In genomic region chr2:27606611-27607010, GRCh38 we compare ENCODE assay signal across 12 cellular contexts. TPM values are rescaled to one million over a fixed set of nuclear protein-coding genes. Genes with fewer than 3 reads are reported as not detected.
DNase-seq lines count a peak whose midpoint lies in the region; ATAC-seq, FAIRE-seq and TF ChIP-seq lines count a peak whose summit lies in the region.
"Had no signal": no experiment of that assay in that cellular context is flagged by ENCODE, and none has a peak within 500 bp of the region (broad histone marks: within the 10 kb centered on the region; RNA-seq: fewer than 3 reads in every experiment).

No MANE protein-coding gene starts in this region.

- H3K79me2 ChIP-seq in GM23248 (ENCODE audit: insufficient read depth), result peaks cover 11% of the 10 kb centered on the region; the same call in 1 of the 2 replicates
- H3K79me2 ChIP-seq in astrocyte (ENCODE audit: insufficient read depth, low read length), result peaks cover 33% of the 10 kb centered on the region

- FAIRE-seq in astrocyte (lab: Jason Lieb, UNC) (no peak), kidney (lab: Jason Lieb, UNC) (no peak)

- H3K4me1 ChIP-seq in GM23248 (ENCODE audit: insufficient read depth) (no peaks in the 10 kb centered on the region), astrocyte (ENCODE audit: insufficient read depth, low read length) (no peaks in the 10 kb centered on the region), skeletal muscle satellite cell (ENCODE audit: control insufficient read depth, insufficient read depth, low read length) (peaks cover 6% of the 10 kb centered on the region), kidney (ENCODE audit: control insufficient read depth in 1 of 2, insufficient read depth in 1 of 2, low read depth in 1 of 2, low read length in 2 of 2) (no peaks in the 10 kb centered on the region)
- H3K4me1 ChIP-seq: BLaER1 had no signal

- DNase-seq in GM23248 (peak; percentile 52), astrocyte (ENCODE audit: low read depth) (peak; percentile 51), foreskin fibroblast (peak; percentile 59 to 75), kidney (no peak)
- DNase-seq in activated naive CD4-positive, alpha-beta T cell treated with anti-CD3 and anti-CD28 coated beads, Interleukin-2, amount 10 ng/mL, durations not matched to agents 7 days and 5 days, result no peak
- DNase-seq: H7, NCI-H1694, NCI-H2107, PC-9 had no signal

- no peaks in the 10 kb centered on the region for H3K9me2 ChIP-seq in GM23248 (ENCODE audit: insufficient read depth)

- peaks cover 11% of the 10 kb centered on the region for H3F3A ChIP-seq in GM23248 (ENCODE audit: insufficient read depth)

- no peaks in the 10 kb centered on the region for H3K9me3 Mint-ChIP-seq in astrocyte (ENCODE audit: unreplicated experiment)
- H3K9me3 Mint-ChIP-seq in activated naive CD4-positive, alpha-beta T cell treated with anti-CD3 and anti-CD28 coated beads, Interleukin-2, amount 10 ng/mL, durations not matched to agents 7 days and 5 days, result no peaks in the 10 kb centered on the region

- no peak overlapping the region for H2AFZ ChIP-seq in GM23248
- no peak overlapping the region for H2AFZ ChIP-seq in astrocyte (ENCODE audit: low read depth, low read length)
- H2AFZ ChIP-seq: PC-9 had no signal

- H3K4me3 Mint-ChIP-seq in astrocyte (ENCODE audit: unreplicated experiment), result no peak overlapping the region
- no peak overlapping the region for H3K4me3 Mint-ChIP-seq in activated naive CD4-positive, alpha-beta T cell treated with anti-CD3 and anti-CD28 coated beads, Interleukin-2, amount 10 ng/mL, durations not matched to agents 7 days and 5 days

- TF ChIP-seq CTCF in astrocyte (IDR thresholded peaks at IDR 0.05; ENCODE audit: insufficient read depth, low read depth, low read length) (no peak), foreskin fibroblast (IDR thresholded peaks at IDR 0.05; ENCODE audit: low read depth, low read length) (no peak), kidney (IDR thresholded peaks at IDR 0.05; ENCODE audit: borderline replicate concordance, extremely low read depth, insufficient read depth) (no peak)

- ATAC-seq in GM19397 (IDR thresholded peaks at IDR 0.05; ENCODE audit: unreplicated experiment), result no peak

- H3K27ac ChIP-seq in GM23248 (peak overlapping the region; percentile 17; the same call in 1 of the 2 replicates), astrocyte (ENCODE audit: low read depth, low read length) (peak overlapping the region; percentile 54), kidney (ENCODE audit: low read depth in 2 of 2, low read length in 2 of 2) (no peak overlapping the region)
- H3K27ac ChIP-seq: BLaER1, PC-9 had no signal

- CTCF ChIA-PET in activated naive CD4-positive, alpha-beta T cell treated with anti-CD3 and anti-CD28 coated beads, Interleukin-2, amount 10 ng/mL, durations not matched to agents 7 days and 5 days (lab: Charles Lee), result no interaction called here

- in situ Hi-C loops in GM23248 (cut with MboI), result no loop called here

- intact Hi-C loops in kidney (cut with DNase I), result no loop called here

- no peaks in the 10 kb centered on the region for H4K20me1 ChIP-seq in GM23248 (ENCODE audit: insufficient read depth)
- H4K20me1 ChIP-seq in astrocyte (ENCODE audit: insufficient read depth, low read length), result peaks cover 18% of the 10 kb centered on the region

- H3K4me3 ChIP-seq in GM23248, result no peak overlapping the region
- H3K4me3 ChIP-seq in astrocyte (ENCODE audit: insufficient read depth, low read depth, low read length), result no peak overlapping the region
- H3K4me3 ChIP-seq in foreskin fibroblast (ENCODE audit: low read depth in 1 of 2, low read length in 2 of 2), result no peak overlapping the region
- H3K4me3 ChIP-seq in skeletal muscle satellite cell (ENCODE audit: low read length), result no peak overlapping the region
- H3K4me3 ChIP-seq in kidney (ENCODE audit: low read length in 2 of 2), result no peak overlapping the region
- H3K4me3 ChIP-seq: BLaER1, PC-9 had no signal

- no peaks in the 10 kb centered on the region for H3K27me3 Mint-ChIP-seq in astrocyte (ENCODE audit: low read depth, unreplicated experiment)
- H3K27me3 Mint-ChIP-seq in activated naive CD4-positive, alpha-beta T cell treated with anti-CD3 and anti-CD28 coated beads, Interleukin-2, amount 10 ng/mL, durations not matched to agents 7 days and 5 days, result no peaks in the 10 kb centered on the region

- WGBS in GM23248 (ENCODE audit: low coverage in 1 of 2, low lambda C conversion rate in 2 of 2, missing lambda C conversion rate in 2 of 2), 2 experiments, result 85 to 89% methylated on average over 2 of the region's 2 CpGs

- H3K27me3 ChIP-seq in GM23248 (replicated peaks; ENCODE audit: insufficient read depth), result no peaks in the 10 kb centered on the region
- H3K27me3 ChIP-seq in astrocyte (ENCODE audit: insufficient read depth, low read length), result no peaks in the 10 kb centered on the region
- no peaks in the 10 kb centered on the region for H3K27me3 ChIP-seq in skeletal muscle satellite cell (ENCODE audit: control insufficient read depth, insufficient read depth, low read length)
- H3K27me3 ChIP-seq: BLaER1 had no signal

- H3K4me2 ChIP-seq in GM23248 (ENCODE audit: unreplicated experiment), result no peak overlapping the region
- peak overlapping the region; percentile 5 for H3K4me2 ChIP-seq in astrocyte (ENCODE audit: low read length)
- H3K4me2 ChIP-seq in skeletal muscle satellite cell (ENCODE audit: low read length), result peak overlapping the region; percentile 57
- H3K4me2 ChIP-seq: BLaER1, PC-9 had no signal

- peaks cover 2% of the 10 kb centered on the region for H3K4me1 Mint-ChIP-seq in astrocyte (ENCODE audit: low read depth, unreplicated experiment)
- H3K4me1 Mint-ChIP-seq in activated naive CD4-positive, alpha-beta T cell treated with anti-CD3 and anti-CD28 coated beads, Interleukin-2, amount 10 ng/mL, durations not matched to agents 7 days and 5 days, result no peaks in the 10 kb centered on the region

- H3K36me3 ChIP-seq in GM23248 (ENCODE audit: low read depth), result peaks cover 25% of the 10 kb centered on the region; the same call in 1 of the 2 replicates
- H3K36me3 ChIP-seq in astrocyte (ENCODE audit: insufficient read depth, low read length), result peaks cover 26% of the 10 kb centered on the region
- peaks cover 47% of the 10 kb centered on the region for H3K36me3 ChIP-seq in skeletal muscle satellite cell (ENCODE audit: insufficient read depth, low read length)
- H3K36me3 ChIP-seq in kidney (ENCODE audit: control insufficient read depth in 1 of 2, insufficient read depth in 2 of 2, low read length in 2 of 2), result peaks cover 18 to 33% of the 10 kb centered on the region in 2 donors

- H3K27ac Mint-ChIP-seq in astrocyte (ENCODE audit: unreplicated experiment), result no peak overlapping the region
- no peak overlapping the region for H3K27ac Mint-ChIP-seq in activated naive CD4-positive, alpha-beta T cell treated with anti-CD3 and anti-CD28 coated beads, Interleukin-2, amount 10 ng/mL, durations not matched to agents 7 days and 5 days

- peaks cover 21% of the 10 kb centered on the region for H3K36me3 Mint-ChIP-seq in astrocyte (ENCODE audit: low read depth, unreplicated experiment)
- peaks cover 52% of the 10 kb centered on the region for H3K36me3 Mint-ChIP-seq in activated naive CD4-positive, alpha-beta T cell treated with anti-CD3 and anti-CD28 coated beads, Interleukin-2, amount 10 ng/mL, durations not matched to agents 7 days and 5 days

- H3K9me3 ChIP-seq in GM23248 (ENCODE audit: low read depth) (no peaks in the 10 kb centered on the region), astrocyte (ENCODE audit: insufficient read depth, low read depth, low read length) (no peaks in the 10 kb centered on the region), skeletal muscle satellite cell (replicated peaks; ENCODE audit: low read length) (no peaks in the 10 kb centered on the region), kidney (ENCODE audit: control insufficient read depth in 1 of 2, low read length in 2 of 2) (no peaks in the 10 kb centered on the region)
- H3K9me3 ChIP-seq: BLaER1 had no signal

- H3K9ac ChIP-seq in GM23248 (no peak overlapping the region), astrocyte (ENCODE audit: low read length) (peak overlapping the region; percentile 14), skeletal muscle satellite cell (ENCODE audit: low read depth, low read length) (peak overlapping the region; percentile 39), kidney (ENCODE audit: low read length in 2 of 2) (no peak overlapping the region)
- H3K9ac ChIP-seq: BLaER1 had no signal

RNA-seq across cellular contexts. Expression of gene CCDC121, which starts 22.2 kb away (rescaled TPM):
- 1.6 and 3.4 TPM in 2 replicates for total RNA-seq in GM23248 (2014; rRNA removed; shearing (Covaris generic))
- polyA plus RNA-seq in GM23248 (2016; fragmentation: Nextera tagmentation; extraction: Ambion mirVana) (0.50 and 0.87 TPM in 2 replicates), kidney (ENCODE audit: insufficient read depth, low read depth, low replicate concordance) (4.2 TPM)
- total RNA-seq in astrocyte (1.2 and 1.6 TPM in 2 replicates), kidney (5.6 TPM)
- 0.25 and 1.1 TPM in 2 replicates for total RNA-seq in skeletal muscle satellite cell (2012; rRNA removed)

RNA-seq across cellular contexts. Expression of gene GPN1, which starts 22.2 kb away (rescaled TPM):
- 24.7 and 25.1 TPM in 2 replicates for total RNA-seq in GM23248 (2014; rRNA removed; shearing (Covaris generic))
- polyA plus RNA-seq in GM23248 (2016; fragmentation: Nextera tagmentation; extraction: Ambion mirVana) (41.4 and 42.4 TPM in 2 replicates), kidney (ENCODE audit: insufficient read depth, low read depth, low replicate concordance) (31.6 TPM)
- total RNA-seq in astrocyte (54.4 and 63.9 TPM in 2 replicates), kidney (28.1 TPM)
- total RNA-seq in skeletal muscle satellite cell (2012; rRNA removed), result 44.6 and 48.5 TPM in 2 replicates

RNA-seq across cellular contexts. Expression of gene ZNF512, which starts 23.8 kb away (rescaled TPM):
- total RNA-seq in GM23248 (2014; rRNA removed; shearing (Covaris generic)), result 13.3 and 16.1 TPM in 2 replicates
- polyA plus RNA-seq in GM23248 (2016; fragmentation: Nextera tagmentation; extraction: Ambion mirVana) (13.7 and 16.7 TPM in 2 replicates), kidney (ENCODE audit: insufficient read depth, low read depth, low replicate concordance) (15.1 TPM)
- total RNA-seq in astrocyte (27.5 and 32.5 TPM in 2 replicates), kidney (40.6 TPM)
- 15.5 and 18.8 TPM in 2 replicates for total RNA-seq in skeletal muscle satellite cell (2012; rRNA removed)

RNA-seq across cellular contexts. Expression of gene SUPT7L, which starts 56.8 kb away (rescaled TPM):
- total RNA-seq in GM23248 (2014; rRNA removed; shearing (Covaris generic)), result 24.6 and 25.3 TPM in 2 replicates
- 22.0 and 23.3 TPM in 2 replicates for polyA plus RNA-seq in GM23248 (2016; fragmentation: Nextera tagmentation; extraction: Ambion mirVana)
- 25.9 and 27.8 TPM in 2 replicates for total RNA-seq in astrocyte
- total RNA-seq in skeletal muscle satellite cell (2012; rRNA removed), result 25.1 and 26.6 TPM in 2 replicates
- 29.6 TPM for total RNA-seq in kidney
- polyA plus RNA-seq in kidney (ENCODE audit: insufficient read depth, low read depth, low replicate concordance), result 28.1 TPM

RNA-seq across cellular contexts. Expression of gene SLC4A1AP, which starts 57.1 kb away (rescaled TPM):
- total RNA-seq in GM23248 (2014; rRNA removed; shearing (Covaris generic)), result 21.0 and 23.9 TPM in 2 replicates
- 22.4 and 24.4 TPM in 2 replicates for polyA plus RNA-seq in GM23248 (2016; fragmentation: Nextera tagmentation; extraction: Ambion mirVana)
- 20.9 and 21.3 TPM in 2 replicates for total RNA-seq in astrocyte
- total RNA-seq in skeletal muscle satellite cell (2012; rRNA removed), result 25.3 and 29.9 TPM in 2 replicates
- total RNA-seq in kidney, result 20.9 TPM
- 19.1 TPM for polyA plus RNA-seq in kidney (ENCODE audit: insufficient read depth, low read depth, low replicate concordance)

Comparison
In these comparisons a context has a peak if more than half of its experiments do, and no peak if none do; other contexts are left out.
1. DNase-seq: peak in GM23248 (single experiment), astrocyte (single experiment) and foreskin fibroblast (2 of 2); none in activated naive CD4-positive, alpha-beta T cell treated with anti-CD3 and anti-CD28 coated beads, Interleukin-2, amount 10 ng/mL, durations not matched to agents 7 days and 5 days (single experiment) and kidney (single experiment).
2. H3K27ac ChIP-seq: peak in GM23248 (single experiment) and astrocyte (single experiment); none in kidney (0 of 2).
3. H3K9ac ChIP-seq: peak in astrocyte (single experiment) and skeletal muscle satellite cell (single experiment); none in GM23248 (single experiment) and kidney (0 of 2).